ENCODE assay signal across 8 cellular contexts in the genomic region with DNA sequence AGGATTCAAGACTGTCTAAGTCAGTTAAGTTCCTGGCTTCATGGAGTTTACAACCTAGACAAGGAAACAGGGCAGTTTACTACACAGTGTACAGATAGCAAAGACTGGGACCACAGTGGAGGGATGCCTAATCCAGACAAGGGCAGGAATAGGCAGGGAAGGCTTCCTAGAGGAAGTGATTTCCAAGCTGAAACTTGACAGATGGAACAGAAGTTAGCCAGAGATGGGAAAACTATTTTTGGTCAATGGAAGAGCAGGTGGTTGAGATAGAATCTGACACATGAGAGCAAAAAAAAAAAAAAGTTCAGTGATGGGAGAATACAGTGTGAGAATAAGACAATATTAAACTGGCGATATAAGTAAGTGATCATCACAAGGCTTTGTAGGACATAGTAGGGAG. TPM values are rescaled to one million over a fixed set of nuclear protein-coding genes. Genes with fewer than 3 reads are reported as not detected.
DNase-seq lines count a peak whose midpoint lies in the region; ATAC-seq and TF ChIP-seq lines count a peak whose summit lies in the region.

No MANE protein-coding gene starts in this region.

- no peaks in the 10 kb centered on the region for H3K9me3 ChIP-seq in A673 (ENCODE audit: low read depth, low read length, poor library complexity, severe bottlenecking)
- no peaks in the 10 kb centered on the region for H3K9me3 ChIP-seq in HEK293 (ENCODE audit: control insufficient read depth, insufficient read depth, low read depth, low read length)
- no peaks in the 10 kb centered on the region for H3K9me3 ChIP-seq in adipocyte (ENCODE audit: control insufficient read depth, low read length)
- no peaks in the 10 kb centered on the region for H3K9me3 ChIP-seq in right lobe of liver

- peaks cover 16% of the 10 kb centered on the region for H3K4me1 ChIP-seq in A673 (ENCODE audit: insufficient read depth, low read length, poor library complexity, severe bottlenecking)
- H3K4me1 ChIP-seq in HEK293 (ENCODE audit: control insufficient read depth, insufficient read depth, low read length), result no peaks in the 10 kb centered on the region
- H3K4me1 ChIP-seq in adipocyte (ENCODE audit: control insufficient read depth, insufficient read depth, low read length), result peaks cover 17% of the 10 kb centered on the region
- H3K4me1 ChIP-seq in right lobe of liver, result peaks cover 0 to 22% (median 9%) of the 10 kb centered on the region in 4 donors

- CTCF ChIA-PET in A673 (lab: Charles Lee) (interaction anchor here (0.5 kb wide), 1 partner anchor 107 kb away, joined by 4 read pairs; no protein-coding TSS in a partner anchor), HEK293 (lab: Yijun Ruan, JAX) (interaction anchor here (0.7 kb wide), 1 partner anchor 215 kb away, joined by 5 read pairs; no protein-coding TSS in a partner anchor), HEK293T (lab: Yijun Ruan, JAX) (no interaction called here)

- no peak for TF ChIP-seq CTCF in A673 (conservative IDR thresholded peaks at IDR 0.05; ENCODE audit: low read depth, low read length)
- no peak for TF ChIP-seq CTCF in HEK293 (tag by site-specific recombination; IDR thresholded peaks at IDR 0.05)
- TF ChIP-seq CTCF in right lobe of liver (IDR thresholded peaks at IDR 0.05), result no peak

- H3K27ac ChIP-seq in A673 (ENCODE audit: low read depth, low read length, poor library complexity, severe bottlenecking) (peak overlapping the region; percentile 83), HEK293 (ENCODE audit: extremely low read depth, low read depth, low read length) (no peak overlapping the region; the same call in 1 of the 2 replicates), right lobe of liver (no peak overlapping the region)

- no TSS peak for BruUV-seq in A673 (replicated peaks; lab: Mats Ljungman, UMichigan)

- DNase-seq in A673 (ENCODE audit: low spot score) (no peak), adipocyte (ENCODE audit: low read depth) (no peak), right lobe of liver (no peak), HEK293T (ENCODE audit: extremely low spot score) (no peak), RKO (ENCODE audit: low spot score) (no peak), SHP77 (lab: John Stamatoyannopoulos, UW) (no peak)
- DNase-seq in stimulated activated CD4-positive, alpha-beta T cell treated with anti-CD3 and anti-CD28 coated beads, Interleukin-1b, Interleukin-23, amount 100 ng/mL, for 48 hours, result no peak

- H3K4me3 ChIP-seq in A673 (ENCODE audit: low read depth, low read length, poor library complexity, severe bottlenecking) (peak overlapping the region; percentile 66), HEK293 (ENCODE audit: low read depth, low read length) (peak overlapping the region; percentile 65), adipocyte (ENCODE audit: low read length) (peak overlapping the region; percentile 91), right lobe of liver (peak overlapping the region; percentile 70 to 83 (median 80))

- ATAC-seq in right lobe of liver, result no peak

- H3K36me3 ChIP-seq in A673 (ENCODE audit: insufficient read depth, low read length, poor library complexity, severe bottlenecking), result peaks cover 37% of the 10 kb centered on the region
- H3K36me3 ChIP-seq in HEK293 (ENCODE audit: control insufficient read depth in 2 of 2, insufficient read depth in 1 of 2, low read length in 2 of 2), result peaks cover 19 to 57% of the 10 kb centered on the region in 2 experiments; a peak in 2 of 3 replicates
- H3K36me3 ChIP-seq in adipocyte (ENCODE audit: control insufficient read depth, insufficient read depth, low read length, severe bottlenecking), result peaks cover 37% of the 10 kb centered on the region
- peaks cover 0 to 17% (median 7%) of the 10 kb centered on the region in 4 donors for H3K36me3 ChIP-seq in right lobe of liver

- POLR2A ChIA-PET in A673 (lab: Charles Lee; ENCODE audit: low non-redundant PET) (no interaction called here), HEK293 (lab: Yijun Ruan, JAX) (interaction anchor here (1.6 kb wide), 1 partner anchor 96 kb away, joined by 5 read pairs; no protein-coding TSS in a partner anchor), HEK293T (lab: Yijun Ruan, JAX) (interaction anchor here (0.7 to 2.6 kb wide), 2 partner anchors 35 to 115 kb away, joined by 3 to 7 read pairs; a partner anchor contains a TSS)

- WGBS in right lobe of liver (ENCODE audit: insufficient coverage, low coverage, low lambda C conversion rate, missing lambda C conversion rate), result 91% methylated on average over 1 of the region's 1 CpG

- intact Hi-C loops in A673 (cut with micrococcal nuclease; ENCODE audit: unreplicated experiment) (no loop called here), right lobe of liver (cut with DNase I) (no loop called here)

- peak overlapping the region; percentile 92 for H3K9ac ChIP-seq in adipocyte (ENCODE audit: low read length)

- no peak for TF ChIP-seq POLR2A in right lobe of liver (IDR thresholded peaks at IDR 0.05)

- H3K27me3 ChIP-seq in A673 (replicated peaks; ENCODE audit: insufficient read depth, low read depth, low read length, poor library complexity) (no peaks in the 10 kb centered on the region), adipocyte (replicated peaks; ENCODE audit: control insufficient read depth, insufficient read depth, low read length) (no peaks in the 10 kb centered on the region), right lobe of liver (no peaks in the 10 kb centered on the region)

TF ChIP-seq in HEK293, 187 proteins besides CTCF, POLR2A, EP300 and RAD21:
- TF ChIP-seq ZNF549 (tag by site-specific recombination; IDR thresholded peaks at IDR 0.05) (no peak), ZNF146 (tag by site-specific recombination; IDR thresholded peaks at IDR 0.05) (no peak), ZNF777 (tag by site-specific recombination; IDR thresholded peaks at IDR 0.05; ENCODE audit: borderline replicate concordance) (no peak), ZNF155 (tag by site-specific recombination; IDR thresholded peaks at IDR 0.05) (no peak)
- TF ChIP-seq, protein P1, sequence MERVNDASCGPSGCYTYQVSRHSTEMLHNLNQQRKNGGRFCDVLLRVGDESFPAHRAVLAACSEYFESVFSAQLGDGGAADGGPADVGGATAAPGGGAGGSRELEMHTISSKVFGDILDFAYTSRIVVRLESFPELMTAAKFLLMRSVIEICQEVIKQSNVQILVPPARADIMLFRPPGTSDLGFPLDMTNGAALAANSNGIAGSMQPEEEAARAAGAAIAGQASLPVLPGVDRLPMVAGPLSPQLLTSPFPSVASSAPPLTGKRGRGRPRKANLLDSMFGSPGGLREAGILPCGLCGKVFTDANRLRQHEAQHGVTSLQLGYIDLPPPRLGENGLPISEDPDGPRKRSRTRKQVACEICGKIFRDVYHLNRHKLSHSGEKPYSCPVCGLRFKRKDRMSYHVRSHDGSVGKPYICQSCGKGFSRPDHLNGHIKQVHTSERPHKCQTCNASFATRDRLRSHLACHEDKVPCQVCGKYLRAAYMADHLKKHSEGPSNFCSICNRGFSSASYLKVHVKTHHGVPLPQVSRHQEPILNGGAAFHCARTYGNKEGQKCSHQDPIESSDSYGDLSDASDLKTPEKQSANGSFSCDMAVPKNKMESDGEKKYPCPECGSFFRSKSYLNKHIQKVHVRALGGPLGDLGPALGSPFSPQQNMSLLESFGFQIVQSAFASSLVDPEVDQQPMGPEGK (tag by site-specific recombination; IDR thresholded peaks at IDR 0.05), result no peak
- TF ChIP-seq, protein P2, sequence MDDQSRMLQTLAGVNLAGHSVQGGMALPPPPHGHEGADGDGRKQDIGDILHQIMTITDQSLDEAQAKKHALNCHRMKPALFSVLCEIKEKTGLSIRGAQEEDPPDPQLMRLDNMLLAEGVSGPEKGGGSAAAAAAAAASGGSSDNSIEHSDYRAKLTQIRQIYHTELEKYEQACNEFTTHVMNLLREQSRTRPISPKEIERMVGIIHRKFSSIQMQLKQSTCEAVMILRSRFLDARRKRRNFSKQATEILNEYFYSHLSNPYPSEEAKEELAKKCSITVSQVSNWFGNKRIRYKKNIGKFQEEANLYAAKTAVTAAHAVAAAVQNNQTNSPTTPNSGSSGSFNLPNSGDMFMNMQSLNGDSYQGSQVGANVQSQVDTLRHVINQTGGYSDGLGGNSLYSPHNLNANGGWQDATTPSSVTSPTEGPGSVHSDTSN (CRISPR knock-in tag; IDR thresholded peaks at IDR 0.05), result no peak

TF ChIP-seq in HEK293T, 16 proteins besides CTCF, POLR2A, EP300 and RAD21:
- TF ChIP-seq, protein P3, sequence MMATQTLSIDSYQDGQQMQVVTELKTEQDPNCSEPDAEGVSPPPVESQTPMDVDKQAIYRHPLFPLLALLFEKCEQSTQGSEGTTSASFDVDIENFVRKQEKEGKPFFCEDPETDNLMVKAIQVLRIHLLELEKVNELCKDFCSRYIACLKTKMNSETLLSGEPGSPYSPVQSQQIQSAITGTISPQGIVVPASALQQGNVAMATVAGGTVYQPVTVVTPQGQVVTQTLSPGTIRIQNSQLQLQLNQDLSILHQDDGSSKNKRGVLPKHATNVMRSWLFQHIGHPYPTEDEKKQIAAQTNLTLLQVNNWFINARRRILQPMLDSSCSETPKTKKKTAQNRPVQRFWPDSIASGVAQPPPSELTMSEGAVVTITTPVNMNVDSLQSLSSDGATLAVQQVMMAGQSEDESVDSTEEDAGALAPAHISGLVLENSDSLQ (IDR thresholded peaks at IDR 0.05), result no peak
- no peak for TF ChIP-seq SP1 (IDR thresholded peaks at IDR 0.05)
- TF ChIP-seq L3MBTL2 (conservative IDR thresholded peaks at IDR 0.05), result no peak
- TF ChIP-seq CTBP1 (IDR thresholded peaks at IDR 0.05; ENCODE audit: borderline replicate concordance), result no peak
- TF ChIP-seq BHLHE40 (IDR thresholded peaks at IDR 0.05; ENCODE audit: borderline replicate concordance), result no peak
- no peak for TF ChIP-seq HDGF (IDR thresholded peaks at IDR 0.05; ENCODE audit: borderline replicate concordance)
- TF ChIP-seq FOXA1 (IDR thresholded peaks at IDR 0.05), result no peak
- no peak for TF ChIP-seq ZNF384 (IDR thresholded peaks at IDR 0.05)
- no peak for TF ChIP-seq ARNT (IDR thresholded peaks at IDR 0.05)
- TF ChIP-seq LEF1 (IDR thresholded peaks at IDR 0.05; ENCODE audit: borderline replicate concordance), result no peak

RNA-seq across cellular contexts. Expression of a gene that starts 1.3 kb away (rescaled TPM):
- total RNA-seq in A673 (2021) (112 and 113 TPM in 2 replicates), right lobe of liver (100 to 1,000 TPM in 2 of 6 experiments, 10 to 100 TPM in 4; 48.8 to 116 (median 56.0) TPM)

RNA-seq across cellular contexts. Expression of a gene that starts 1.4 kb away (rescaled TPM):
- 20.3 and 25.0 TPM in 2 replicates for total RNA-seq in A673 (2021)
- 10 to 100 TPM in 2 of 6 experiments, 1 to 10 TPM in 4; 7.4 to 15.4 (median 9.1) TPM for total RNA-seq in right lobe of liver
